10 cellular contexts compared by ENCODE assay signal in the genomic region with DNA sequence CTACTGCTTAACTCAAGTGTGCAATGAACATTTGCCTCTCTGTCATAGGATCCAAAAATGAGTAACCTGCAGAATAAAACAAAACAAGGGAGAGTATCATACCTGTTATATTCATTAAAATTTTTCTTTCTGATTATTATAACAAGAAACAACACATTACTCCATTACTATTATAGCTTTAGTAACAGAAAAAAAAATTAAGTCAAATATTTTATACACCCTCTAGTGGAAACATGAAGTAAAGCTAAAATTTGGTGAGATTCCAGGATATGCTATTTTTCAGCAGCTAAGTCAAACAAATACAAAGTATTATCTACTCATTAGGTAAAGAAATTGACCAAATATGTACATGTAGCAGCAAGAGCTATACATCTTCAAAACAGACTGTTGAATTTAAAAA. TPM values are rescaled to one million over a fixed set of nuclear protein-coding genes. Genes with fewer than 3 reads are reported as not detected.
DNase-seq lines count a peak whose midpoint lies in the region; ATAC-seq and TF ChIP-seq lines count a peak whose summit lies in the region.
"Had no signal": no experiment of that assay in that cellular context is flagged by ENCODE, and none has a peak within 500 bp of the region (broad histone marks: within the 10 kb centered on the region; RNA-seq: fewer than 3 reads in every experiment).

No MANE protein-coding gene starts in this region.

- no peak overlapping the region for H3K18ac ChIP-seq in IMR-90 (ENCODE audit: low read depth, low read length)

- H2BK20ac ChIP-seq in IMR-90 (ENCODE audit: low read depth, low read length) = no peak overlapping the region

- H3K9me3 ChIP-seq in IMR-90 (ENCODE audit: control insufficient read depth, insufficient read depth, low read length) = no peaks in the 10 kb centered on the region
- no peaks in the 10 kb centered on the region for H3K9me3 ChIP-seq in liver (ENCODE audit: control insufficient read depth in 4 of 4, low read length in 3 of 4)
- H3K9me3 ChIP-seq: tibial artery had no signal

- H3K4me3 ChIP-seq in BJ (ENCODE audit: low read depth, low read length) = no peak overlapping the region
- H3K4me3 ChIP-seq in IMR-90 (ENCODE audit: insufficient read depth, low read depth, low read length) = no peak overlapping the region
- no peak overlapping the region for H3K4me3 ChIP-seq in liver (ENCODE audit: low read depth in 1 of 3, low read length in 3 of 3)
- H3K4me3 ChIP-seq: tibial artery had no signal

- H3K36me3 ChIP-seq in BJ (ENCODE audit: control insufficient read depth, insufficient read depth, low read length) (no peaks in the 10 kb centered on the region), IMR-90 (ENCODE audit: control insufficient read depth, insufficient read depth, low read length) (no peaks in the 10 kb centered on the region), liver (ENCODE audit: control insufficient read depth in 4 of 4, insufficient read depth in 3 of 4, low read depth in 1 of 4, low read length in 3 of 4) (peaks cover 0 to 6% (median 2%) of the 10 kb centered on the region in 4 donors)
- H3K36me3 ChIP-seq: tibial artery had no signal

- 0 out of 2 replicates have a peak, but pooled peaks cover 2% of the 10 kb centered on the region for H3K4me1 ChIP-seq in IMR-90 (ENCODE audit: control insufficient read depth, insufficient read depth, low read length)
- H3K4me1 ChIP-seq in liver (ENCODE audit: control insufficient read depth in 4 of 4, insufficient read depth in 4 of 4, low read length in 3 of 4) = peaks cover 0 to 12% (median 4%) of the 10 kb centered on the region in 4 donors
- H3K4me1 ChIP-seq: tibial artery had no signal

- intact Hi-C loops in IMR-90 (cut with micrococcal nuclease) = no loop called here

- H2AK5ac ChIP-seq in IMR-90 (ENCODE audit: low read depth, low read length) = no peak overlapping the region

- peak; percentile 62 for ATAC-seq in IMR-90 (ENCODE audit: low read depth)
- ATAC-seq in HG03460 (IDR thresholded peaks at IDR 0.05; ENCODE audit: unreplicated experiment) = no peak

- peaks cover 5 to 11% of the 10 kb centered on the region in 2 experiments; a peak in 3 of 4 replicates for H3K79me1 ChIP-seq in IMR-90 (ENCODE audit: low read depth in 1 of 2, low read length in 2 of 2)

- peaks cover 5% of the 10 kb centered on the region; the same call in 1 of the 2 replicates for H4K20me1 ChIP-seq in IMR-90 (ENCODE audit: insufficient read depth, low read length)

- in situ Hi-C loops in IMR-90 (cut with MboI; ENCODE audit: low sequenced_read_pairs) = loop anchor here (5.0 kb wide), 1 partner anchor 97 kb away; no protein-coding TSS in a partner anchor

- dilution Hi-C loops in IMR-90 (cut with HindIII; ENCODE audit: low sequenced_read_pairs, unreplicated experiment) = no loop called here

- no peak for TF ChIP-seq POLR2A in IMR-90 (IDR thresholded peaks at IDR 0.05; ENCODE audit: low read depth, low read length)

- H3K23ac ChIP-seq in IMR-90 (ENCODE audit: low read depth, low read length) = no peak overlapping the region

- H3K4ac ChIP-seq in IMR-90 (ENCODE audit: low read depth, low read length) = no peak overlapping the region

- TF ChIP-seq RAD21 in IMR-90 (IDR thresholded peaks at IDR 0.05; ENCODE audit: low read length) (no peak), liver (IDR thresholded peaks at IDR 0.05) (peak in 1 of 2 donors; percentile 47)

- DNase-seq in BJ (ENCODE audit: low read depth) = no peak
- peak; percentile 35 for DNase-seq in IMR-90
- DNase-seq in astrocyte of the hippocampus (ENCODE audit: low read depth, low spot score) = peak; percentile 14
- no peak for DNase-seq in mucosa of gallbladder (ENCODE audit: low spot score)
- DNase-seq in 8988T = no peak
- no peak for DNase-seq in NK-92 (lab: John Stamatoyannopoulos, UW; ENCODE audit: unreplicated experiment)
- DNase-seq: midbrain, tibial artery had no signal

- POLR2A ChIA-PET in BJ (lab: Charles Lee) = interaction anchor here (0.7 to 1.0 kb wide), 2 partner anchors 102 to 1628 kb away, joined by 3 to 6 read pairs; no protein-coding TSS in a partner anchor
- POLR2A ChIA-PET in IMR-90 (lab: Charles Lee; ENCODE audit: unreplicated experiment) = no interaction called here

- no peak overlapping the region for H4K5ac ChIP-seq in IMR-90 (ENCODE audit: low read depth, low read length)

- H3K27me3 ChIP-seq in BJ (ENCODE audit: control insufficient read depth, insufficient read depth, low read length) (no peaks in the 10 kb centered on the region), IMR-90 (ENCODE audit: control insufficient read depth, insufficient read depth, low read length) (no peaks in the 10 kb centered on the region), liver (ENCODE audit: control insufficient read depth in 4 of 4, insufficient read depth in 4 of 4, low read length in 3 of 4) (no peaks in the 10 kb centered on the region)
- H3K27me3 ChIP-seq: tibial artery had no signal

- no peak overlapping the region for H3K14ac ChIP-seq in IMR-90 (replicated peaks; ENCODE audit: low read depth, low read length)

- no peak overlapping the region for H4K8ac ChIP-seq in IMR-90 (ENCODE audit: low read depth in 2 of 2, low read length in 2 of 2)

- no peak overlapping the region for H3K27ac ChIP-seq in IMR-90 (ENCODE audit: insufficient read depth, low read length)
- no peak overlapping the region for H3K27ac ChIP-seq in liver (ENCODE audit: low read depth in 1 of 2, low read length in 2 of 2)
- H3K27ac ChIP-seq: tibial artery had no signal

- no peak overlapping the region for H3K56ac ChIP-seq in IMR-90 (ENCODE audit: extremely low read depth, insufficient read depth, low read length)

- no peak overlapping the region for H2BK5ac ChIP-seq in IMR-90 (ENCODE audit: low read depth, low read length, poor library complexity, severe bottlenecking)

- H3K9me1 ChIP-seq in IMR-90 (ENCODE audit: insufficient read depth, low read length) = no peaks in the 10 kb centered on the region

- H3K9ac ChIP-seq in IMR-90 (ENCODE audit: low read depth, low read length) = no peak overlapping the region
- H3K9ac ChIP-seq in liver (ENCODE audit: low read depth in 1 of 2, low read length in 2 of 2) = no peak overlapping the region

- no peak overlapping the region for H2AFZ ChIP-seq in IMR-90 (replicated peaks; ENCODE audit: low read length, poor library complexity)

- H2BK120ac ChIP-seq in IMR-90 (ENCODE audit: low read depth, low read length) = no peak overlapping the region

- H4K91ac ChIP-seq in IMR-90 (ENCODE audit: insufficient read depth, low read depth, low read length) = no peak overlapping the region

- TF ChIP-seq CTCF in BJ (IDR thresholded peaks at IDR 0.05; ENCODE audit: insufficient read depth, low read depth, low read length) = peak; percentile 51; the same call in 1 of the 2 replicates
- TF ChIP-seq CTCF in IMR-90 (conservative IDR thresholded peaks at IDR 0.05; ENCODE audit: low read depth, low read length) = peak; percentile 36; the same call in 1 of the 2 replicates
- TF ChIP-seq CTCF in liver (IDR thresholded peaks at IDR 0.05; ENCODE audit: low read depth, low read length, missing input control) = peak; percentile 32

- H2BK15ac ChIP-seq in IMR-90 (ENCODE audit: low read depth, low read length) = no peak overlapping the region

- H2AK9ac ChIP-seq in IMR-90 (replicated peaks; ENCODE audit: low read depth, low read length, poor library complexity) = no peak overlapping the region

- CTCF ChIA-PET in BJ (lab: Yijun Ruan, JAX) = interaction anchor here (0.7 to 6.2 kb wide), 23 partner anchors 9 to 521 kb away, joined by 3 to 124 read pairs (median 4); no protein-coding TSS in a partner anchor
- CTCF ChIA-PET in IMR-90 (lab: Yijun Ruan, JAX) = interaction anchor here (0.6 to 4.1 kb wide), 10 partner anchors 9 to 185 kb away, joined by 3 to 37 read pairs (median 4); no protein-coding TSS in a partner anchor

- H3K4me2 ChIP-seq in IMR-90 (ENCODE audit: low read depth, low read length) = no peak overlapping the region

- no TSS peak for BruUV-seq in IMR-90 (replicated peaks; lab: Mats Ljungman, UMichigan)

TF ChIP-seq in IMR-90, 13 proteins besides CTCF, POLR2A, EP300 and RAD21 (continues in another document):
- no peak for TF ChIP-seq NFE2L2 (IDR thresholded peaks at IDR 0.05; ENCODE audit: low read depth, low read length)
- no peak for TF ChIP-seq FOS (IDR thresholded peaks at IDR 0.05; ENCODE audit: low read depth, low read length)
- TF ChIP-seq, protein P1, sequence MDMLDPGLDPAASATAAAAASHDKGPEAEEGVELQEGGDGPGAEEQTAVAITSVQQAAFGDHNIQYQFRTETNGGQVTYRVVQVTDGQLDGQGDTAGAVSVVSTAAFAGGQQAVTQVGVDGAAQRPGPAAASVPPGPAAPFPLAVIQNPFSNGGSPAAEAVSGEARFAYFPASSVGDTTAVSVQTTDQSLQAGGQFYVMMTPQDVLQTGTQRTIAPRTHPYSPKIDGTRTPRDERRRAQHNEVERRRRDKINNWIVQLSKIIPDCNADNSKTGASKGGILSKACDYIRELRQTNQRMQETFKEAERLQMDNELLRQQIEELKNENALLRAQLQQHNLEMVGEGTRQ (IDR thresholded peaks at IDR 0.05; ENCODE audit: low read depth, low read length) = no peak
- TF ChIP-seq RCOR1 (IDR thresholded peaks at IDR 0.05; ENCODE audit: insufficient replicate concordance, low read length) = no peak
- TF ChIP-seq MAFK (IDR thresholded peaks at IDR 0.05; ENCODE audit: low read depth, low read length) = no peak
- no peak for TF ChIP-seq RFX5 (IDR thresholded peaks at IDR 0.05; ENCODE audit: low read depth, low read length)

TF ChIP-seq in liver, 16 proteins besides CTCF, POLR2A, EP300 and RAD21 (continues in another document):
- TF ChIP-seq, protein P2, sequence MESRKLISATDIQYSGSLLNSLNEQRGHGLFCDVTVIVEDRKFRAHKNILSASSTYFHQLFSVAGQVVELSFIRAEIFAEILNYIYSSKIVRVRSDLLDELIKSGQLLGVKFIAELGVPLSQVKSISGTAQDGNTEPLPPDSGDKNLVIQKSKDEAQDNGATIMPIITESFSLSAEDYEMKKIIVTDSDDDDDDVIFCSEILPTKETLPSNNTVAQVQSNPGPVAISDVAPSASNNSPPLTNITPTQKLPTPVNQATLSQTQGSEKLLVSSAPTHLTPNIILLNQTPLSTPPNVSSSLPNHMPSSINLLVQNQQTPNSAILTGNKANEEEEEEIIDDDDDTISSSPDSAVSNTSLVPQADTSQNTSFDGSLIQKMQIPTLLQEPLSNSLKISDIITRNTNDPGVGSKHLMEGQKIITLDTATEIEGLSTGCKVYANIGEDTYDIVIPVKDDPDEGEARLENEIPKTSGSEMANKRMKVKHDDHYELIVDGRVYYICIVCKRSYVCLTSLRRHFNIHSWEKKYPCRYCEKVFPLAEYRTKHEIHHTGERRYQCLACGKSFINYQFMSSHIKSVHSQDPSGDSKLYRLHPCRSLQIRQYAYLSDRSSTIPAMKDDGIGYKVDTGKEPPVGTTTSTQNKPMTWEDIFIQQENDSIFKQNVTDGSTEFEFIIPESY (IDR thresholded peaks at IDR 0.05) = no peak
- TF ChIP-seq NR2F2 (IDR thresholded peaks at IDR 0.05) = no peak

RNA-seq across cellular contexts. Expression of a gene that starts 56.3 kb away (rescaled TPM):
- polyA plus RNA-seq in BJ (2011; rRNA removed) = 13.6 and 22.0 TPM in 2 replicates
- polyA minus RNA-seq in BJ (2011; rRNA and poly(A)+ RNA removed) = 32.0 and 32.3 TPM in 2 replicates
- total RNA-seq in IMR-90 (2012; rRNA removed) = 20.4 and 22.5 TPM in 2 replicates
- polyA plus RNA-seq in IMR-90 (2012; rRNA removed) = 11.3 and 11.7 TPM in 2 replicates
- polyA plus RNA-seq in IMR-90 (2012; cell fraction: cytosol; rRNA removed) = 1.9 and 3.0 TPM in 2 replicates
- polyA plus RNA-seq in IMR-90 (2012; cell fraction: nucleus; rRNA removed; ENCODE audit: low replicate concordance) = 0.95 and 4.9 TPM in 2 replicates
- total RNA-seq in liver = 10 to 100 TPM; 18.2 to 38.9 TPM
- polyA plus RNA-seq in liver = 10 to 100 TPM in 1 of 2 donors, 1 to 10 TPM in 1; 9.3 to 12.0 TPM
- 97.1 TPM for total RNA-seq in mucosa of gallbladder

Comparison
In these comparisons a context has a peak if more than half of its experiments do, and no peak if none do; other contexts are left out.
1. DNase-seq: peak in IMR-90 (single experiment) and astrocyte of the hippocampus (single experiment); none in BJ (single experiment), mucosa of gallbladder (single experiment), 8988T (single experiment) and NK-92 (single experiment).
2. Peak in every context shown above with its lines, with median percentiles within 50 percentile points of each other: CTCF ChIP-seq.